ENCODE assay signal across 11 cellular contexts in genomic region chr7:106484562-106484961, GRCh38.
A peak's percentile ranks its signal among the peaks of the same experiment; 100 is the strongest.
DNase-seq lines count a peak whose midpoint lies in the region; ATAC-seq, FAIRE-seq and TF ChIP-seq lines count a peak whose summit lies in the region.
"Had no signal": no experiment of that assay in that cellular context is flagged by ENCODE, and none has a peak within 500 bp of the region (broad histone marks: within the 10 kb centered on the region; RNA-seq: fewer than 3 reads in every experiment).

No MANE protein-coding gene starts in this region.

- TF ChIP-seq RAD21 in Ishikawa (IDR thresholded peaks at IDR 0.05; ENCODE audit: low read depth), result no peak

- H3K27ac ChIP-seq in esophagus (ENCODE audit: low read depth in 2 of 2, low read length in 1 of 2) (peak overlapping the region; percentile 40 to 65), gastrocnemius medialis (peak overlapping the region in 3 of 4 donors; percentile 53 to 68 (median 68))
- H3K27ac ChIP-seq: ovary had no signal

- DNase-seq in GM19239 (ENCODE audit: insufficient read length, low spot score), result no peak
- no peak for DNase-seq in gastrocnemius medialis
- no peak for DNase-seq in occipital lobe (lab: John Stamatoyannopoulos, UW)
- no peak for DNase-seq in iPS-NIHi11 (ENCODE audit: low spot score)
- no peak for DNase-seq in NAMALWA (ENCODE audit: low spot score)
- no peak for DNase-seq in HEK293T (ENCODE audit: extremely low spot score)
- DNase-seq: erythroblast, NCI-H748 treated with DMSO at 0.1 percent for 48 hours had no signal

- H3K27me3 ChIP-seq in esophagus (ENCODE audit: control insufficient read depth in 1 of 2, insufficient read depth in 2 of 2, low read length in 2 of 2) (no peaks in the 10 kb centered on the region), gastrocnemius medialis (no peaks in the 10 kb centered on the region)
- H3K27me3 ChIP-seq: ovary had no signal

- no peaks in the 10 kb centered on the region for H3K9me3 ChIP-seq in esophagus (ENCODE audit: control insufficient read depth in 2 of 2, insufficient read depth in 1 of 2, low read depth in 1 of 2, low read length in 1 of 2)
- no peaks in the 10 kb centered on the region for H3K9me3 ChIP-seq in gastrocnemius medialis
- H3K9me3 ChIP-seq: ovary had no signal

- intact Hi-C loops in gastrocnemius medialis (cut with DNase I; ENCODE audit: low total_unique reads), result no loop called here

- CTCF ChIA-PET in HEK293T (lab: Yijun Ruan, JAX), result interaction anchor here (1.0 kb wide), 1 partner anchor 22 kb away, joined by 4 read pairs; no protein-coding TSS in a partner anchor

- no peak for TF ChIP-seq CTCF in gastrocnemius medialis (IDR thresholded peaks at IDR 0.05 in 4 of 5, conservative IDR thresholded peaks at IDR 0.05 in 1 of 5)

- ATAC-seq in gastrocnemius medialis, result peak in 1 of 2 donors; percentile 15

- WGBS in esophagus, 2 donors, result 30 to 39% methylated on average over 1 of the region's 1 CpG

- in situ Hi-C loops in gastrocnemius medialis (cut with MboI; ENCODE audit: low sequenced_read_pairs in 4 of 4), result no loop called here

- no peak for TF ChIP-seq EP300 in Ishikawa (IDR thresholded peaks at IDR 0.05; ENCODE audit: borderline replicate concordance)

- peak; percentile 44 for FAIRE-seq in GM19239 (lab: Jason Lieb, UNC)

- H3K4me1 ChIP-seq in esophagus (ENCODE audit: control insufficient read depth in 2 of 2, insufficient read depth in 2 of 2, low read length in 1 of 2) (peaks cover 0 to 5% of the 10 kb centered on the region in 2 donors), gastrocnemius medialis (peaks cover 5 to 17% of the 10 kb centered on the region in 2 donors)

- TF ChIP-seq POLR2A in gastrocnemius medialis (IDR thresholded peaks at IDR 0.05), result no peak

- POLR2A ChIA-PET in HEK293T (lab: Yijun Ruan, JAX), result no interaction called here

- H3K4me3 ChIP-seq in esophagus (ENCODE audit: low read depth in 1 of 2, low read length in 2 of 2), result no peak overlapping the region
- no peak overlapping the region for H3K4me3 ChIP-seq in gastrocnemius medialis
- H3K4me3 ChIP-seq: ovary had no signal

- H3K36me3 ChIP-seq in esophagus (ENCODE audit: control insufficient read depth in 2 of 2, insufficient read depth in 2 of 2, low read length in 1 of 2) (no peaks in the 10 kb centered on the region), gastrocnemius medialis (no peaks in the 10 kb centered on the region)
- H3K36me3 ChIP-seq: ovary had no signal

TF ChIP-seq in Ishikawa, 13 proteins besides CTCF, POLR2A, EP300 and RAD21:
- TF ChIP-seq, protein P1, sequence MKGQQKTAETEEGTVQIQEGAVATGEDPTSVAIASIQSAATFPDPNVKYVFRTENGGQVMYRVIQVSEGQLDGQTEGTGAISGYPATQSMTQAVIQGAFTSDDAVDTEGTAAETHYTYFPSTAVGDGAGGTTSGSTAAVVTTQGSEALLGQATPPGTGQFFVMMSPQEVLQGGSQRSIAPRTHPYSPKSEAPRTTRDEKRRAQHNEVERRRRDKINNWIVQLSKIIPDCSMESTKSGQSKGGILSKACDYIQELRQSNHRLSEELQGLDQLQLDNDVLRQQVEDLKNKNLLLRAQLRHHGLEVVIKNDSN (IDR thresholded peaks at IDR 0.05), result 0 out of 2 replicates have a peak, but pooled peaks have one; percentile 25
- TF ChIP-seq FOXM1 (IDR thresholded peaks at IDR 0.05; ENCODE audit: borderline replicate concordance, low read depth), result no peak

TF ChIP-seq in HEK293T, 16 proteins besides CTCF, POLR2A, EP300 and RAD21:
- TF ChIP-seq BHLHE40 (IDR thresholded peaks at IDR 0.05; ENCODE audit: borderline replicate concordance), result no peak
- TF ChIP-seq SUZ12 (IDR thresholded peaks at IDR 0.05), result no peak
- TF ChIP-seq LEF1 (IDR thresholded peaks at IDR 0.05; ENCODE audit: borderline replicate concordance), result no peak
- TF ChIP-seq FOXA1 (IDR thresholded peaks at IDR 0.05), result no peak
- TF ChIP-seq L3MBTL2 (conservative IDR thresholded peaks at IDR 0.05), result no peak
- TF ChIP-seq HDGF (IDR thresholded peaks at IDR 0.05; ENCODE audit: borderline replicate concordance), result no peak
- no peak for TF ChIP-seq ARNT (IDR thresholded peaks at IDR 0.05)
- no peak for TF ChIP-seq PKNOX1 (IDR thresholded peaks at IDR 0.05)
- TF ChIP-seq SP1 (IDR thresholded peaks at IDR 0.05), result no peak
- TF ChIP-seq NFRKB (IDR thresholded peaks at IDR 0.05), result no peak
- TF ChIP-seq FOXK2 (IDR thresholded peaks at IDR 0.05), result no peak
TF ChIP-seq in HEK293T: peak in this region for 0.
